ENCODE assay signal across 9 cellular contexts in the genomic region with DNA sequence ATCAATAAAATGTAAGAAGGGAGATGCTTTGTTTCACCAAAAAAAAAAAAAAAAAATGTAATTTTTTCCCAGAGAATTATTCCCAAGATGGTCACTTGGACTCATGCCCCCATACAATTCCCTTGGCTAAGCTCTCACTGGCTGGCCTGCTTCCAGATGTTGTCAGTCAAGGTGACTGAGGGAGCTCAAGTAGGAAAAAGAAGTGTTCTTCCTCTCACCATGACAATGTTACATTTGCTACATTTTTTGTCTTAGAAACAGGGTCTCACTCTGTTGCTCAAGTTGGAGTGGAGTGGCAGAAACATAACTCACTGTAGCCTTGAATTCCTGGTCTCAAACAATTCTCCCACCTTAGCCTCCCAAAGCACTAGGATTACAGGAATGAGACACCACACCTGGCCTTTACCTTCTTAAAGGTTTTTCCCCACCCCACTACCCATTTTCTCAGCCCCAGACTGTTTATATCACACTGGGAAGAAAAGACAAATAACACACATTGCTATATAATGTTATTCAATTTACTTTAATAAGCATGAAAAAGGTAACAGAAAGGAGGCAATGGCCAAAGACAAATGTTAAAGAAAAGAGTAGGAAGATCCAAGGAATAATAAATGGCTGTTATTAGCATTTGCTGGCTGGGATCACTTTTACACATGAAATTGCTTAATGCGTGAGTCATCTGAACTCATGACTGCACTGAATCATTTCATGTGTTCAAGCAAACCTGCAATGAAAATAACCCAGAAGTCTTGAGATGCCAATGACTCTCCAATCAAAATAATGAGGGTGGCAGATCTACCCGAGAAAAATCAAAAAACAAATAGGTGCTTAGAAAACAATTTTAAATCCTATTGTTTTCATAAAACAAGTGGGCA. TPM values are rescaled to one million over a fixed set of nuclear protein-coding genes. Genes with fewer than 3 reads are reported as not detected.
DNase-seq lines count a peak whose midpoint lies in the region; ATAC-seq and TF ChIP-seq lines count a peak whose summit lies in the region.
"Had no signal": no experiment of that assay in that cellular context is flagged by ENCODE, and none has a peak within 500 bp of the region (broad histone marks: within the 10 kb centered on the region; RNA-seq: fewer than 3 reads in every experiment).

No MANE protein-coding gene starts in this region.

- peak overlapping the region in 1 of 2 experiments; percentile 10; a peak in 1 of 4 replicates for H3K4me3 ChIP-seq in HCT116 (replicated peaks in 1 of 2; ENCODE audit: low read depth in 1 of 2, low read length in 2 of 2)
- H3K4me3 ChIP-seq in skin epidermis = no peak overlapping the region

- peak overlapping the region; percentile 59 for H3K27ac Mint-ChIP-seq in T-helper 17 cell

- no peaks in the 10 kb centered on the region for H3K27me3 ChIP-seq in HCT116 (ENCODE audit: insufficient read depth, low read length)

- ATAC-seq in HCT116 = peak; percentile 85
- no peak for ATAC-seq in T-helper 17 cell
- ATAC-seq in Right ventricle myocardium superior (ENCODE audit: poor library complexity) = peak; percentile 84
- no peak for ATAC-seq in HG02884 (IDR thresholded peaks at IDR 0.05; ENCODE audit: unreplicated experiment)
- ATAC-seq in GM21526 (IDR thresholded peaks at IDR 0.05; ENCODE audit: low FRiP score, unreplicated experiment) = no peak

- TF ChIP-seq RAD21 in HCT116 (IDR thresholded peaks at IDR 0.05; ENCODE audit: low read depth) = no peak

- H2AFZ ChIP-seq in HCT116 (ENCODE audit: low read depth, low read length, poor library complexity, severe bottlenecking) = no peak overlapping the region

- BruUV-seq in HCT116 (replicated peaks; lab: Mats Ljungman, UMichigan) = no TSS peak

- no peak for TF ChIP-seq POLR2A in HCT116 (IDR thresholded peaks at IDR 0.05; ENCODE audit: borderline replicate concordance, extremely low read depth, insufficient read depth, insufficient read length)

- CTCF ChIA-PET in HCT116 (lab: Charles Lee) = no interaction called here

- H3K27me3 Mint-ChIP-seq in T-helper 17 cell = no peaks in the 10 kb centered on the region

- no peaks in the 10 kb centered on the region for H3K9me2 ChIP-seq in HCT116 (ENCODE audit: insufficient read depth)

- H3K4me3 Mint-ChIP-seq in T-helper 17 cell = no peak overlapping the region

- peak overlapping the region; percentile 52; the same call in 1 of the 2 replicates for H3K27ac ChIP-seq in HCT116 (ENCODE audit: low read depth, low read length)
- H3K27ac ChIP-seq in skin epidermis = peak overlapping the region in 20 of 21 experiments; percentile 51 to 88 (median 72)

- H3K79me2 ChIP-seq in HCT116 (ENCODE audit: insufficient read depth, low read length) = no peaks in the 10 kb centered on the region

- no peaks in the 10 kb centered on the region for H3K36me3 ChIP-seq in HCT116 (ENCODE audit: control insufficient read depth in 1 of 2, insufficient read depth in 2 of 2, low read length in 2 of 2)

- POLR2A ChIA-PET in HCT116 (lab: Charles Lee) = no interaction called here

- peak overlapping the region; percentile 63 for H3K4me2 ChIP-seq in HCT116 (ENCODE audit: low read length)

- H3K9ac ChIP-seq in HCT116 (ENCODE audit: low read length) = peak overlapping the region; percentile 32

- H3K36me3 Mint-ChIP-seq in T-helper 17 cell (ENCODE audit: low read depth) = no peaks in the 10 kb centered on the region

- TF ChIP-seq CTCF in HCT116 (IDR thresholded peaks at IDR 0.05 in 2 of 3, conservative IDR thresholded peaks at IDR 0.05 in 1 of 3; ENCODE audit: borderline replicate concordance in 1 of 3, insufficient read depth in 1 of 3, low read depth in 2 of 3, low read length in 2 of 3) = no peak

- H4K20me1 ChIP-seq in HCT116 (ENCODE audit: insufficient read depth) = no peaks in the 10 kb centered on the region

- RAD21 ChIA-PET in HCT116 (lab: Charles Lee; ENCODE audit: low non-redundant PET in 1 of 2, low total read pairs in 2 of 2, uncharacterized antibody in 2 of 2, unreplicated experiment in 2 of 2) = no interaction called here

- intact Hi-C loops in HCT116 (cut with micrococcal nuclease) = no loop called here
- intact Hi-C loops in Right ventricle myocardium superior (cut with DNase I) = loop anchor here (10.0 kb wide), 1 partner anchor 46 kb away; no protein-coding TSS in a partner anchor

- peaks cover 17% of the 10 kb centered on the region for H3K4me1 Mint-ChIP-seq in T-helper 17 cell

- peaks cover 22 to 24% of the 10 kb centered on the region in 2 experiments for H3K4me1 ChIP-seq in HCT116 (ENCODE audit: control insufficient read depth in 1 of 2, insufficient read depth in 2 of 2, low read length in 2 of 2)

- H3K9me3 ChIP-seq in HCT116 (ENCODE audit: control insufficient read depth in 1 of 2, insufficient read depth in 1 of 2, low read depth in 1 of 2, low read length in 2 of 2) (no peaks in the 10 kb centered on the region), T-helper 17 cell (ENCODE audit: control insufficient read depth, low read length, poor library complexity, severe bottlenecking) (no peaks in the 10 kb centered on the region)

- peak; percentile 67 for DNase-seq in HCT116 (ENCODE audit: low read depth, low spot score)
- no peak for DNase-seq in T-helper 17 cell
- DNase-seq in Right ventricle myocardium superior = no peak
- no peak for DNase-seq in NCI-H82 (lab: John Stamatoyannopoulos, UW)
- no peak for DNase-seq in RPMI8226
- DNase-seq: activated CD4-positive, alpha-beta T cell treated with anti-CD3 and anti-CD28 coated beads for 4 hours had no signal

TF ChIP-seq in HCT116, 20 proteins besides CTCF, POLR2A, EP300 and RAD21:
- no peak for TF ChIP-seq YY1 (IDR thresholded peaks at IDR 0.05; ENCODE audit: extremely low read depth, insufficient replicate concordance, low read depth, low read length)
- peak; percentile 74 for TF ChIP-seq SP1 (IDR thresholded peaks at IDR 0.05; ENCODE audit: low read depth)
- TF ChIP-seq JUND (IDR thresholded peaks at IDR 0.05) = peak; percentile 96
- peak; percentile 97 for TF ChIP-seq CEBPB (IDR thresholded peaks at IDR 0.05; ENCODE audit: low read depth)
- no peak for TF ChIP-seq ZNF274 (IDR thresholded peaks at IDR 0.05; ENCODE audit: low read depth, low read length)
- TF ChIP-seq TCF7L2 (IDR thresholded peaks at IDR 0.05; ENCODE audit: borderline replicate concordance, extremely low read depth, insufficient read depth, insufficient read length) = no peak
- no peak for TF ChIP-seq EGR1 (IDR thresholded peaks at IDR 0.05; ENCODE audit: low read depth)
- peak; percentile 91; the same call in 1 of the 2 replicates for TF ChIP-seq CBX3 (IDR thresholded peaks at IDR 0.05; ENCODE audit: low read depth)
- peak; percentile 94 for TF ChIP-seq FOSL1 (IDR thresholded peaks at IDR 0.05; ENCODE audit: low read depth)
- TF ChIP-seq SRF (IDR thresholded peaks at IDR 0.05; ENCODE audit: low read depth) = peak; percentile 38; the same call in 1 of the 2 replicates
- no peak for TF ChIP-seq POLR2AphosphoS5 (IDR thresholded peaks at IDR 0.05; ENCODE audit: low read depth, low read length)
- no peak for TF ChIP-seq ZBTB33 (IDR thresholded peaks at IDR 0.05; ENCODE audit: extremely low read depth, insufficient replicate concordance, low read length)
TF ChIP-seq in HCT116: peak in this region for 6.

RNA-seq across cellular contexts. Expression of gene ACVR1, which starts 45.2 kb away (rescaled TPM):
- total RNA-seq in HCT116 (2021; ENCODE audit: unreplicated experiment) = 16.9 TPM
- polyA plus RNA-seq in HCT116 (2012) = 13.5 and 14.3 TPM in 2 replicates
- 10 to 100 TPM; 37.4 to 38.2 TPM for total RNA-seq in T-helper 17 cell
- 28.9 TPM for total RNA-seq in Right ventricle myocardium superior

Comparison
In these comparisons a context has a peak if more than half of its experiments do, and no peak if none do; other contexts are left out.
1. ATAC-seq: peak in HCT116 (single experiment) and Right ventricle myocardium superior (single experiment); none in T-helper 17 cell (single experiment), HG02884 (single experiment) and GM21526 (single experiment).